ENCODE assay signal across 20 cellular contexts in genomic region chr4:3855646-3856045, GRCh38.
"Had no signal": no experiment of that assay in that cellular context is flagged by ENCODE, and none has a peak within 500 bp of the region (broad histone marks: within the 10 kb centered on the region; RNA-seq: fewer than 3 reads in every experiment).

No MANE protein-coding gene starts in this region.

- DNase-seq: colonic mucosa; cortex of kidney; effector CD8-positive, alpha-beta T cell; foreskin keratinocyte; hypothalamus; immature natural killer cell; islet precursor cell; left cardiac atrium; left ventricle myocardium superior; lower lobe of right lung; mesenchymal stem cell; naive B cell had no signal

- FAIRE-seq: endothelial cell of umbilical vein, frontal cortex had no signal

- H3K4me3 ChIP-seq: colonic mucosa, esophagus muscularis mucosa, gastroesophageal sphincter, heart left ventricle, hepatocyte, left lung, lower lobe of right lung, mucosa of descending colon had no signal

- H3K79me2 ChIP-seq: hepatocyte had no signal

- H3K4me1 ChIP-seq: colonic mucosa, esophagus muscularis mucosa, foreskin keratinocyte, gastroesophageal sphincter, heart left ventricle, left lung, lower lobe of right lung had no signal

- H3K36me3 ChIP-seq: colonic mucosa, esophagus muscularis mucosa, gastroesophageal sphincter, heart left ventricle, left lung, lower lobe of right lung had no signal

- H3K27ac ChIP-seq: colonic mucosa, esophagus muscularis mucosa, foreskin keratinocyte, gastroesophageal sphincter, heart left ventricle, hepatocyte, left lung, lower lobe of right lung had no signal

- ATAC-seq: foreskin keratinocyte, gastroesophageal sphincter, heart left ventricle, left cardiac atrium, left lung, left ventricle myocardium superior, lower lobe of right lung, mucosa of descending colon had no signal

- H3K27me3 ChIP-seq: colonic mucosa, foreskin keratinocyte had no signal

- H3K4me2 ChIP-seq: hepatocyte had no signal

- H3K9me3 ChIP-seq: colonic mucosa, heart left ventricle, lower lobe of right lung, mucosa of descending colon had no signal

- H2AFZ ChIP-seq: hepatocyte had no signal
